Comparison of ENCODE assay signal across 1 cellular context in genomic region chr2:29184531-29184930, GRCh38.
TF ChIP-seq lines count a peak whose summit lies in the region.

No MANE protein-coding gene starts in this region.

TF ChIP-seq in H1, 55 proteins besides CTCF, POLR2A, EP300 and RAD21 (continued from another document):
- no peak for TF ChIP-seq KDM5A (IDR thresholded peaks at IDR 0.05; ENCODE audit: low read length)
